24 cellular contexts compared by ENCODE assay signal in genomic region chr16:87690911-87691685, GRCh38.
DNase-seq lines count a peak whose midpoint lies in the region; ATAC-seq, FAIRE-seq and TF ChIP-seq lines count a peak whose summit lies in the region.
"Had no signal": no experiment of that assay in that cellular context is flagged by ENCODE, and none has a peak within 500 bp of the region (broad histone marks: within the 10 kb centered on the region; RNA-seq: fewer than 3 reads in every experiment).

No MANE protein-coding gene starts in this region.

- intact Hi-C loops in HepG2 (cut with micrococcal nuclease; ENCODE audit: unreplicated experiment), result no loop called here
- intact Hi-C loops in right lobe of liver (cut with DNase I), result no loop called here
- intact Hi-C loops in Panc1 (cut with micrococcal nuclease; ENCODE audit: unreplicated experiment), result no loop called here

- H3K36me3 ChIP-seq in HepG2 (replicated peaks in 1 of 2; ENCODE audit: control insufficient read depth in 1 of 2, insufficient read depth in 2 of 2, low read length in 2 of 2), result peaks cover 6 to 12% of the 10 kb centered on the region in 2 experiments
- no peaks in the 10 kb centered on the region for H3K36me3 ChIP-seq in right lobe of liver
- H3K36me3 ChIP-seq in Panc1 (ENCODE audit: control insufficient read depth, insufficient read depth, low read length), result no peaks in the 10 kb centered on the region

- no peaks in the 10 kb centered on the region for H3K4me1 ChIP-seq in HepG2 (ENCODE audit: insufficient read depth, low read length)
- no peaks in the 10 kb centered on the region for H3K4me1 ChIP-seq in right lobe of liver
- no peaks in the 10 kb centered on the region for H3K4me1 ChIP-seq in Panc1 (ENCODE audit: control insufficient read depth, insufficient read depth, low read length)
- H3K4me1 ChIP-seq: BE2C, HAP-1 had no signal

- H3K9me3 Mint-ChIP-seq in activated naive CD8-positive, alpha-beta T cell treated with anti-CD3 and anti-CD28 coated beads, Interleukin-2, amount 50 U/mL, for 24 hours, result no peaks in the 10 kb centered on the region
- H3K9me3 Mint-ChIP-seq: CD8-positive, alpha-beta T cell; T-helper 1 cell treated with Interleukin-12 subunit alpha and Interleukin-12 subunit beta and Interleukin-4 antibody, amounts not matched to agents 30 μg/mL and 1 μg/mL, for 36 hours had no signal

- H3K9me3 ChIP-seq in HepG2 (ENCODE audit: low read length), result no peaks in the 10 kb centered on the region
- no peaks in the 10 kb centered on the region for H3K9me3 ChIP-seq in right lobe of liver
- H3K9me3 ChIP-seq in Panc1 (ENCODE audit: control insufficient read depth, insufficient read depth, low read depth, low read length), result no peaks in the 10 kb centered on the region
- H3K9me3 ChIP-seq: BE2C, HAP-1 had no signal

- H2AFZ ChIP-seq in HepG2 (ENCODE audit: low read length), result no peak overlapping the region

- FAIRE-seq in HepG2 (lab: Jason Lieb, UNC), result no peak
- FAIRE-seq: D721Med, GM19239, HTR-8/SVneo had no signal

- H4K20me1 ChIP-seq in HepG2 (ENCODE audit: insufficient read depth, low read length), result peaks cover 9% of the 10 kb centered on the region; the same call in 1 of the 2 replicates

- peak; percentile 32 for DNase-seq in DMS 273 (lab: John Stamatoyannopoulos, UW; ENCODE audit: unreplicated experiment)
- no peak for DNase-seq in DMS 273 treated with DMSO at 0.1 percent for 48 hours (lab: John Stamatoyannopoulos, UW)
- no peak for DNase-seq in HepG2 (ENCODE audit: low spot score)
- DNase-seq in right lobe of liver, result no peak
- DNase-seq in Panc1 (ENCODE audit: low read depth, low spot score), result no peak
- no peak for DNase-seq in HCEC 1CT
- DNase-seq in activated naive CD8-positive, alpha-beta T cell treated with anti-CD3 and anti-CD28 coated beads, Interleukin-2, amount 50 U/mL, for 24 hours, result no peak
- no peak for DNase-seq in T1000 (lab: John Stamatoyannopoulos, UW)
- DNase-seq: BE2C; CD8-positive, alpha-beta T cell; GF-D8; NCI-H1417; NCI-H2029 treated with DMSO at 0.1 percent for 48 hours; NCI-H2171 treated with DMSO at 0.1 percent for 48 hours; NCI-H446 treated with DMSO at 0.1 percent for 48 hours; NCI-H748 treated with DMSO at 0.1 percent for 48 hours; RPMI8226 had no signal

- no peaks in the 10 kb centered on the region for H3K4me1 Mint-ChIP-seq in activated naive CD8-positive, alpha-beta T cell treated with anti-CD3 and anti-CD28 coated beads, Interleukin-2, amount 50 U/mL, for 24 hours

- TF ChIP-seq EP300 in HepG2 (IDR thresholded peaks at IDR 0.05; ENCODE audit: low read depth in 2 of 2, low read length in 2 of 2), result no peak
- TF ChIP-seq EP300 in HepG2 (CRISPR knock-in tag; IDR thresholded peaks at IDR 0.05; ENCODE audit: borderline replicate concordance), result no peak

- H3K27me3 ChIP-seq in HepG2 (ENCODE audit: control insufficient read depth in 1 of 2, insufficient read depth in 2 of 2, low read length in 2 of 2) (peaks cover 16 to 62% of the 10 kb centered on the region in 2 experiments), right lobe of liver (no peaks in the 10 kb centered on the region), Panc1 (ENCODE audit: control insufficient read depth, insufficient read depth, low read length) (no peaks in the 10 kb centered on the region)
- H3K27me3 ChIP-seq: BE2C had no signal

- no peaks in the 10 kb centered on the region for H3K79me2 ChIP-seq in HepG2 (ENCODE audit: insufficient read depth, low read length)

- H3K9ac ChIP-seq in HepG2 (ENCODE audit: insufficient read depth, low read depth, low read length), result no peak overlapping the region

- no peaks in the 10 kb centered on the region for H3K36me3 Mint-ChIP-seq in activated naive CD8-positive, alpha-beta T cell treated with anti-CD3 and anti-CD28 coated beads, Interleukin-2, amount 50 U/mL, for 24 hours (ENCODE audit: low read depth)

- no peak overlapping the region for H3K27ac Mint-ChIP-seq in activated naive CD8-positive, alpha-beta T cell treated with anti-CD3 and anti-CD28 coated beads, Interleukin-2, amount 50 U/mL, for 24 hours
- H3K27ac Mint-ChIP-seq: CD8-positive, alpha-beta T cell; T-helper 1 cell treated with Interleukin-12 subunit alpha and Interleukin-12 subunit beta and Interleukin-4 antibody, amounts not matched to agents 30 μg/mL and 1 μg/mL, for 36 hours had no signal

- no peak overlapping the region for H3K27ac ChIP-seq in HepG2 (ENCODE audit: extremely low read length, insufficient read depth, low read length)
- H3K27ac ChIP-seq in right lobe of liver, result no peak overlapping the region
- no peak overlapping the region for H3K27ac ChIP-seq in Panc1 (ENCODE audit: low read length)
- H3K27ac ChIP-seq: 22Rv1, HL-60 had no signal

- H3K4me2 ChIP-seq in HepG2 (ENCODE audit: low read depth, low read length), result no peak overlapping the region

- no peak overlapping the region for H3K4me3 ChIP-seq in HepG2 (replicated peaks in 1 of 3; ENCODE audit: insufficient read depth in 1 of 3, low read depth in 2 of 3, low read length in 3 of 3)
- H3K4me3 ChIP-seq in right lobe of liver, result no peak overlapping the region
- no peak overlapping the region for H3K4me3 ChIP-seq in Panc1 (ENCODE audit: low read depth in 2 of 2, low read length in 2 of 2)
- H3K4me3 ChIP-seq: HAP-1 had no signal

- in situ Hi-C loops in HepG2 (cut with HindIII; ENCODE audit: extremely low pct_ligation_motif_present, low pct_unique_long_range_greater_than_20kb), result no loop called here
- in situ Hi-C loops in Panc1 (cut with HindIII; ENCODE audit: low pct_unique_long_range_greater_than_20kb, low sequenced_read_pairs), result no loop called here

- POLR2A ChIA-PET in HepG2 (lab: Yijun Ruan, JAX) (no interaction called here), Panc1 (lab: Charles Lee) (no interaction called here)

- BruUV-seq in HepG2 (replicated peaks; lab: Mats Ljungman, UMichigan) (no TSS peak), Panc1 (replicated peaks; lab: Mats Ljungman, UMichigan) (no TSS peak)

- no peak for TF ChIP-seq RAD21 in HepG2 (CRISPR knock-in tag; IDR thresholded peaks at IDR 0.05)

- no peak for TF ChIP-seq POLR2A in HepG2 (IDR thresholded peaks at IDR 0.05; ENCODE audit: insufficient read depth in 1 of 2, low read depth in 2 of 2, low read length in 2 of 2)
- TF ChIP-seq POLR2A in right lobe of liver (IDR thresholded peaks at IDR 0.05), result no peak

- 61% methylated on average over 4 of the region's 33 CpGs for WGBS in HepG2 (ENCODE audit: low lambda C conversion rate)
- whole genome bisulfite sequencing in right lobe of liver (ENCODE audit: insufficient coverage, low coverage, low lambda C conversion rate, missing lambda C conversion rate), result 36% methylated on average over 9 of the region's 33 CpGs

- peak; percentile 3; the same call in 1 of the 3 replicates for ATAC-seq in HepG2
- ATAC-seq in right lobe of liver, result no peak
- ATAC-seq in Panc1, result peak; percentile 32; the same call in 1 of the 2 replicates
- ATAC-seq in activated naive CD8-positive, alpha-beta T cell treated with anti-CD3 and anti-CD28 coated beads, Interleukin-2, amount 50 U/mL, for 24 hours, result no peak
- ATAC-seq: CD8-positive, alpha-beta T cell had no signal

- CTCF ChIA-PET in HepG2 (lab: Yijun Ruan, JAX; ENCODE audit: low intra/inter-chr PET ratio, low total read pairs), result no interaction called here
- CTCF ChIA-PET in Panc1 (lab: Charles Lee), result interaction anchor here (1.3 kb wide), 1 partner anchor 12 kb away, joined by 3 read pairs; no protein-coding TSS in a partner anchor

- no peak overlapping the region for H3K4me3 Mint-ChIP-seq in activated naive CD8-positive, alpha-beta T cell treated with anti-CD3 and anti-CD28 coated beads, Interleukin-2, amount 50 U/mL, for 24 hours
- H3K4me3 Mint-ChIP-seq: CD8-positive, alpha-beta T cell; T-helper 1 cell treated with Interleukin-12 subunit alpha and Interleukin-12 subunit beta and Interleukin-4 antibody, amounts not matched to agents 30 μg/mL and 1 μg/mL, for 36 hours had no signal

- no peaks in the 10 kb centered on the region for H3K27me3 Mint-ChIP-seq in activated naive CD8-positive, alpha-beta T cell treated with anti-CD3 and anti-CD28 coated beads, Interleukin-2, amount 50 U/mL, for 24 hours

- no peak for TF ChIP-seq CTCF in HepG2 (CRISPR knock-in tag; IDR thresholded peaks at IDR 0.05)
- TF ChIP-seq CTCF in right lobe of liver (IDR thresholded peaks at IDR 0.05), result no peak
- no peak for TF ChIP-seq CTCF in Panc1 (IDR thresholded peaks at IDR 0.05)

Comparison
In these comparisons a context has a peak if more than half of its experiments do, and no peak if none do; other contexts are left out.
1. ATAC-seq: peak in HepG2 (single experiment) and Panc1 (single experiment); none in right lobe of liver (0 of 4) and activated naive CD8-positive, alpha-beta T cell treated with anti-CD3 and anti-CD28 coated beads, Interleukin-2, amount 50 U/mL, for 24 hours (single experiment).